In genomic region chr11:47354913-47355282, GRCh38 we compare ENCODE assay signal across 9 cellular contexts. TPM values are rescaled to one million over a fixed set of nuclear protein-coding genes. Genes with fewer than 3 reads are reported as not detected.
A peak's percentile ranks its signal among the peaks of the same experiment; 100 is the strongest.
DNase-seq lines count a peak whose midpoint lies in the region; ATAC-seq, FAIRE-seq and TF ChIP-seq lines count a peak whose summit lies in the region.
"Had no signal": no experiment of that assay in that cellular context is flagged by ENCODE, and none has a peak within 500 bp of the region (broad histone marks: within the 10 kb centered on the region; RNA-seq: fewer than 3 reads in every experiment).

No MANE protein-coding gene starts in this region.

- H4K20me1 ChIP-seq in osteoblast (ENCODE audit: insufficient read depth, low read length): no peaks in the 10 kb centered on the region

- no peak for FAIRE-seq in H54 (lab: Jason Lieb, UNC)

- ATAC-seq in Right ventricle myocardium superior (ENCODE audit: poor library complexity) (peak; percentile 8), GM21423 (IDR thresholded peaks at IDR 0.05; ENCODE audit: unreplicated experiment) (no peak)
- no peak for ATAC-seq in stimulated activated naive B cell treated with anti-CD40 and anti-IgM and Interleukin-4, amounts not matched to agents 10 μg/mL and 1 μg/mL and 100 μg/mL, for 72 hours (replicated peaks)

- H3K79me2 ChIP-seq in ACC112 (ENCODE audit: control insufficient read depth, insufficient read depth, low read length, unreplicated experiment) (no peaks in the 10 kb centered on the region), osteoblast (ENCODE audit: insufficient read depth, low read length) (no peaks in the 10 kb centered on the region)

- DNase-seq in SK-N-DZ (ENCODE audit: low spot score) (peak; percentile 45), Right ventricle myocardium superior (no peak), osteoblast (ENCODE audit: insufficient read length, low spot score, missing footprints) (no peak), H54 (ENCODE audit: insufficient read length, low spot score) (no peak), SIG-M5 (lab: John Stamatoyannopoulos, UW) (no peak)
- no peak for DNase-seq in stimulated activated naive B cell treated with anti-CD40 and anti-IgM and Interleukin-4, amounts not matched to agents 10 μg/mL and 1 μg/mL and 100 μg/mL, for 72 hours
- DNase-seq: activated gamma-delta T cell treated with Interleukin-2 at 50 U/mL for 16 hours had no signal

- H3K27ac ChIP-seq in ACC112 (ENCODE audit: low read depth, low read length) (no peak overlapping the region), osteoblast (ENCODE audit: low read depth, low read length) (no peak overlapping the region)

- H3K36me3 Mint-ChIP-seq in stimulated activated naive B cell treated with anti-CD40 and anti-IgM and Interleukin-4, amounts not matched to agents 10 μg/mL and 1 μg/mL and 100 μg/mL, for 72 hours: peaks cover 17 to 20% of the 10 kb centered on the region in 2 donors

- H3K27me3 ChIP-seq in ACC112 (ENCODE audit: insufficient read depth, low read length) (no peaks in the 10 kb centered on the region), osteoblast (ENCODE audit: insufficient read depth, low read length) (no peaks in the 10 kb centered on the region)

- TF ChIP-seq CTCF in osteoblast (IDR thresholded peaks at IDR 0.05; ENCODE audit: extremely low read depth, low read depth, low read length): no peak

- H2AFZ ChIP-seq in ACC112 (ENCODE audit: low read length, unreplicated experiment) (peak overlapping the region; percentile 83), osteoblast (ENCODE audit: low read length) (peak overlapping the region; percentile 77)

- intact Hi-C loops in Right ventricle myocardium superior (cut with DNase I): loop anchor here (5.0 to 10.0 kb wide), 2 partner anchors 100 to 178 kb away; partner anchors contain the start of genes ARFGAP2 and NR1H3

- H3K27ac Mint-ChIP-seq in stimulated activated naive B cell treated with anti-CD40 and anti-IgM and Interleukin-4, amounts not matched to agents 10 μg/mL and 1 μg/mL and 100 μg/mL, for 72 hours: no peak overlapping the region

- H3K4me2 ChIP-seq in osteoblast (ENCODE audit: insufficient read depth, low read length): peak overlapping the region; percentile 74

- H3K36me3 ChIP-seq in ACC112 (ENCODE audit: insufficient read depth, low read length): no peaks in the 10 kb centered on the region
- H3K36me3 ChIP-seq in osteoblast (ENCODE audit: insufficient read depth, low read length): no peaks in the 10 kb centered on the region

- H3K4me1 ChIP-seq in ACC112 (ENCODE audit: control insufficient read depth, insufficient read depth, low read length, unreplicated experiment) (peaks cover 6% of the 10 kb centered on the region), osteoblast (ENCODE audit: insufficient read depth, low read length) (no peaks in the 10 kb centered on the region)

- H3K4me3 ChIP-seq in ACC112 (ENCODE audit: low read depth, low read length) (peak overlapping the region; percentile 62), osteoblast (ENCODE audit: insufficient read depth, low read length) (peak overlapping the region; percentile 69)

- no peaks in the 10 kb centered on the region for H3K9me3 Mint-ChIP-seq in stimulated activated naive B cell treated with anti-CD40 and anti-IgM and Interleukin-4, amounts not matched to agents 10 μg/mL and 1 μg/mL and 100 μg/mL, for 72 hours

- H3K4me1 Mint-ChIP-seq in stimulated activated naive B cell treated with anti-CD40 and anti-IgM and Interleukin-4, amounts not matched to agents 10 μg/mL and 1 μg/mL and 100 μg/mL, for 72 hours: peaks cover 0 to 10% of the 10 kb centered on the region in 2 donors

- H3K27me3 Mint-ChIP-seq in stimulated activated naive B cell treated with anti-CD40 and anti-IgM and Interleukin-4, amounts not matched to agents 10 μg/mL and 1 μg/mL and 100 μg/mL, for 72 hours: no peaks in the 10 kb centered on the region

- no peaks in the 10 kb centered on the region for H3K9me3 ChIP-seq in osteoblast (ENCODE audit: low read depth, low read length)

- no peak overlapping the region for H3K4me3 Mint-ChIP-seq in stimulated activated naive B cell treated with anti-CD40 and anti-IgM and Interleukin-4, amounts not matched to agents 10 μg/mL and 1 μg/mL and 100 μg/mL, for 72 hours

- no peak for TF ChIP-seq POLR2A in H54 (IDR thresholded peaks at IDR 0.05; ENCODE audit: low read depth, low read length)

RNA-seq across cellular contexts. Expression of gene MYBPC3, which starts 2.4 kb away (rescaled TPM):
- not detected in 2 replicates for polyA plus RNA-seq in SK-N-DZ (2014; cell fraction: cytosol; rRNA removed)
- polyA plus RNA-seq in SK-N-DZ (2014; cell fraction: nucleus; rRNA removed): 0.40 and 0.79 TPM in 2 replicates
- total RNA-seq in Right ventricle myocardium superior (2,568 TPM), osteoblast (not detected in 2 replicates)

RNA-seq across cellular contexts. Expression of gene SPI1, which starts 23.4 kb away (rescaled TPM):
- polyA plus RNA-seq in SK-N-DZ (2014; cell fraction: cytosol; rRNA removed): 0.29 and 0.31 TPM in 2 replicates
- not detected in 2 replicates for polyA plus RNA-seq in SK-N-DZ (2014; cell fraction: nucleus; rRNA removed)
- 11.1 TPM for total RNA-seq in Right ventricle myocardium superior
- not detected in 2 replicates for total RNA-seq in osteoblast

RNA-seq across cellular contexts. Expression of gene SLC39A13, which starts 53.5 kb away (rescaled TPM):
- 27.2 and 37.3 TPM in 2 replicates for polyA plus RNA-seq in SK-N-DZ (2014; cell fraction: cytosol; rRNA removed)
- 82.3 and 117 TPM in 2 replicates for polyA plus RNA-seq in SK-N-DZ (2014; cell fraction: nucleus; rRNA removed)
- total RNA-seq in Right ventricle myocardium superior (34.5 TPM), osteoblast (52.5 and 78.9 TPM in 2 replicates)

Comparison
In these comparisons a context has a peak if more than half of its experiments do, and no peak if none do; other contexts are left out.
1. RNA of gene MYBPC3, which starts 2.4 kb away (total RNA-seq): 2,568 TPM in Right ventricle myocardium superior (single experiment); not detected in osteoblast; every median in the first group is over 1,000 times any median in the second.